In genomic region chr20:45372646-45373352, GRCh38 we compare ENCODE assay signal across 1 cellular context.
TF ChIP-seq lines count a peak whose summit lies in the region.

No MANE protein-coding gene starts in this region.

TF ChIP-seq in SK-N-SH, 30 proteins besides CTCF, POLR2A, EP300 and RAD21 (continued from another document):
- TF ChIP-seq, protein P1, sequence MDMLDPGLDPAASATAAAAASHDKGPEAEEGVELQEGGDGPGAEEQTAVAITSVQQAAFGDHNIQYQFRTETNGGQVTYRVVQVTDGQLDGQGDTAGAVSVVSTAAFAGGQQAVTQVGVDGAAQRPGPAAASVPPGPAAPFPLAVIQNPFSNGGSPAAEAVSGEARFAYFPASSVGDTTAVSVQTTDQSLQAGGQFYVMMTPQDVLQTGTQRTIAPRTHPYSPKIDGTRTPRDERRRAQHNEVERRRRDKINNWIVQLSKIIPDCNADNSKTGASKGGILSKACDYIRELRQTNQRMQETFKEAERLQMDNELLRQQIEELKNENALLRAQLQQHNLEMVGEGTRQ (IDR thresholded peaks at IDR 0.05; ENCODE audit: borderline replicate concordance, low read depth, low read length): no peak
- TF ChIP-seq, protein P2, sequence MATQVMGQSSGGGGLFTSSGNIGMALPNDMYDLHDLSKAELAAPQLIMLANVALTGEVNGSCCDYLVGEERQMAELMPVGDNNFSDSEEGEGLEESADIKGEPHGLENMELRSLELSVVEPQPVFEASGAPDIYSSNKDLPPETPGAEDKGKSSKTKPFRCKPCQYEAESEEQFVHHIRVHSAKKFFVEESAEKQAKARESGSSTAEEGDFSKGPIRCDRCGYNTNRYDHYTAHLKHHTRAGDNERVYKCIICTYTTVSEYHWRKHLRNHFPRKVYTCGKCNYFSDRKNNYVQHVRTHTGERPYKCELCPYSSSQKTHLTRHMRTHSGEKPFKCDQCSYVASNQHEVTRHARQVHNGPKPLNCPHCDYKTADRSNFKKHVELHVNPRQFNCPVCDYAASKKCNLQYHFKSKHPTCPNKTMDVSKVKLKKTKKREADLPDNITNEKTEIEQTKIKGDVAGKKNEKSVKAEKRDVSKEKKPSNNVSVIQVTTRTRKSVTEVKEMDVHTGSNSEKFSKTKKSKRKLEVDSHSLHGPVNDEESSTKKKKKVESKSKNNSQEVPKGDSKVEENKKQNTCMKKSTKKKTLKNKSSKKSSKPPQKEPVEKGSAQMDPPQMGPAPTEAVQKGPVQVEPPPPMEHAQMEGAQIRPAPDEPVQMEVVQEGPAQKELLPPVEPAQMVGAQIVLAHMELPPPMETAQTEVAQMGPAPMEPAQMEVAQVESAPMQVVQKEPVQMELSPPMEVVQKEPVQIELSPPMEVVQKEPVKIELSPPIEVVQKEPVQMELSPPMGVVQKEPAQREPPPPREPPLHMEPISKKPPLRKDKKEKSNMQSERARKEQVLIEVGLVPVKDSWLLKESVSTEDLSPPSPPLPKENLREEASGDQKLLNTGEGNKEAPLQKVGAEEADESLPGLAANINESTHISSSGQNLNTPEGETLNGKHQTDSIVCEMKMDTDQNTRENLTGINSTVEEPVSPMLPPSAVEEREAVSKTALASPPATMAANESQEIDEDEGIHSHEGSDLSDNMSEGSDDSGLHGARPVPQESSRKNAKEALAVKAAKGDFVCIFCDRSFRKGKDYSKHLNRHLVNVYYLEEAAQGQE (IDR thresholded peaks at IDR 0.05; ENCODE audit: low read depth, low read length): no peak
- TF ChIP-seq SMC3 (IDR thresholded peaks at IDR 0.05; ENCODE audit: low read depth, low read length) (no peak), TAF1 (IDR thresholded peaks at IDR 0.05; ENCODE audit: borderline replicate concordance, low read depth, low read length) (no peak), ELF1 (IDR thresholded peaks at IDR 0.05) (no peak)
- TF ChIP-seq, protein P3, sequence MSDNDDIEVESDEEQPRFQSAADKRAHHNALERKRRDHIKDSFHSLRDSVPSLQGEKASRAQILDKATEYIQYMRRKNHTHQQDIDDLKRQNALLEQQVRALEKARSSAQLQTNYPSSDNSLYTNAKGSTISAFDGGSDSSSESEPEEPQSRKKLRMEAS (IDR thresholded peaks at IDR 0.05; ENCODE audit: low read depth): no peak
